21 cellular contexts compared by ENCODE assay signal in genomic region chr10:121452581-121452980, GRCh38.
"Had no signal": no experiment of that assay in that cellular context is flagged by ENCODE, and none has a peak within 500 bp of the region (broad histone marks: within the 10 kb centered on the region; RNA-seq: fewer than 3 reads in every experiment).

No MANE protein-coding gene starts in this region.

- H3K4me1 ChIP-seq: colonic mucosa, esophagus squamous epithelium, gastroesophageal sphincter, prostate gland, upper lobe of left lung had no signal

- H3K4me3 ChIP-seq: colonic mucosa, dorsolateral prefrontal cortex, esophagus squamous epithelium, gastroesophageal sphincter, prostate gland, upper lobe of left lung had no signal

- H3K36me3 ChIP-seq: colonic mucosa, esophagus squamous epithelium, gastroesophageal sphincter, prostate gland, upper lobe of left lung had no signal

- H3K9me3 ChIP-seq: colonic mucosa, esophagus squamous epithelium, gastroesophageal sphincter, prostate gland, upper lobe of left lung had no signal

- ATAC-seq: activated T-cell treated with anti-CD3 and anti-CD28 coated beads, Interleukin-2, amount 50 U/mL, for 72 hours; effector memory CD8-positive, alpha-beta T cell; gastroesophageal sphincter; left colon; naive thymus-derived CD8-positive, alpha-beta T cell; stimulated activated naive CD8-positive, alpha-beta T cell treated with anti-CD3 and anti-CD28 coated beads, Interleukin-15, Interleukin-2, amounts not matched to agents 100 U/mL and 50 U/mL, for 24 hours had no signal

- H3K27ac ChIP-seq: colonic mucosa, dorsolateral prefrontal cortex, esophagus squamous epithelium, gastroesophageal sphincter, prostate gland, upper lobe of left lung had no signal

- DNase-seq: activated CD4-positive, alpha-beta memory T cell treated with anti-CD3 and anti-CD28 coated beads, Interleukin-2, amount 10 ng/mL, durations not matched to agents 7 days and 5 days; activated CD4-positive, alpha-beta T cell treated with anti-CD3 and anti-CD28 coated beads, Interleukin-2, amount 10 ng/mL, durations not matched to agents 24 days and 14 days; activated effector memory CD4-positive, alpha-beta T cell treated with Interleukin-2 at 50 U/mL for 16 hours; activated naive CD4-positive, alpha-beta T cell treated with anti-CD3 and anti-CD28 coated beads for 36 hours; activated T-cell treated with anti-CD3 and anti-CD28 coated beads, Interleukin-2, amount 50 U/mL, for 72 hours; amygdala; colonic mucosa; effector memory CD8-positive, alpha-beta T cell; esophagus squamous epithelium; head of caudate nucleus; left colon; naive thymus-derived CD8-positive, alpha-beta T cell; stimulated activated CD4-positive, alpha-beta T cell treated with anti-CD3 and anti-CD28 coated beads, Interleukin-4, amount 100 ng/mL, for 4 hours; stimulated activated naive CD8-positive, alpha-beta T cell treated with anti-CD3 and anti-CD28 coated beads, Interleukin-15, Interleukin-2, amounts not matched to agents 100 U/mL and 50 U/mL, for 24 hours; T1000; upper lobe of left lung had no signal

- FAIRE-seq: bronchial epithelial cell, keratinocyte had no signal
